8 cellular contexts compared by ENCODE assay signal in the genomic region with DNA sequence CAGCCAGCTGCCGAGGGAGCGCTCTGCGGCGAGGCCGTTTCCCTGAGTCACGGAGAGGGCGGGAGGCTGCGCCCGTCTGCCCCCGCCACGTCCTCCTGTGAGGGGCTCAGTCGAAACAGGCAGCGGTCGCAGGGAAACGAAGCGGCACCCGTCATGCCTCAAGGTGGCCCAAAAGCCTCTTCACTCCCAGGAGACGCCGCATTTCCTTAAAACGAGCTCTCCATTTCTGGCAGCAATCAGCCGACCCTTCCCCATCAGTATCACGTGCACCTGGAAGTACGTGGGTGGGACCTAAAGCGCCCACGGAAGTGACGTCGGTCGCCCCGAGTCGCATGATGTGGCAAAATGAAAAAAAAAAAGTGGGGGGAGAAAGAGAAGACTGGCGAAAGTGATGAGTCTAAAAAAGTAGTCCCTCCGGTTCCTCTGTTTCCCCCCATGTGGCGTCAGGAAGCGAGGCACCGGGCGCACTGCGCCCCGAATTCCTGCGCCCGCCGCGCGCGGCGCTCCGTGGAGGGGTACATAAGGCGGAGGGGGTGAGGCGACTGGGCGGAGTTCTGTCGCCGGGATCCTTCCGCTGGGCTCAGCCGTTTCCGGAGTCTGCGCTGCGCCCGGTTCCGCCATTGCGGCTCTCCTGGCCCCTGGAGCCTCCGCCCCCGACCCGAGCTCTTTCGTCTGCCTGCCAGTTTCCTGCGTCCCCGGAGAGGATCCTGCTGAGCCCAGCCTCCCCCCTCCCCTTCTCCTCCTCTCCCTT. TPM values are rescaled to one million over a fixed set of nuclear protein-coding genes. Genes with fewer than 3 reads are reported as not detected.
DNase-seq lines count a peak whose midpoint lies in the region; ATAC-seq and TF ChIP-seq lines count a peak whose summit lies in the region.

CLTC (plus strand) TSS at position 583 of the 751 bp plus-strand sequence. CDS start 237 bp downstream, outside the sequence.

- H3K4me1 Mint-ChIP-seq in effector memory CD8-positive, alpha-beta T cell (ENCODE audit: low read depth in 2 of 2): peaks cover 23 to 47% of the 10 kb centered on the region in 2 donors

- ATAC-seq in effector memory CD8-positive, alpha-beta T cell (replicated peaks): peak; percentile 86

- peak within 1 kb of the TSS; percentile 81 to 93 for H3K4me3 Mint-ChIP-seq in effector memory CD8-positive, alpha-beta T cell

- DNase-seq in CMK (ENCODE audit: low read depth) (peak; percentile 92), GM20000 (ENCODE audit: low spot score) (peak; percentile 83), HT-29 (ENCODE audit: low spot score) (peak; percentile 95), NOMO-1 (lab: John Stamatoyannopoulos, UW; ENCODE audit: unreplicated experiment in 2 of 2) (peak; percentile 94 to 97), medulla oblongata (ENCODE audit: extremely low spot score) (peak; percentile 98)
- peak; percentile 85 to 93 for DNase-seq in activated CD8-positive, alpha-beta memory T cell treated with anti-CD3 and anti-CD28 coated beads for 4 hours (ENCODE audit: low read depth in 2 of 2)
- DNase-seq in effector memory CD8-positive, alpha-beta T cell: peak; percentile 88 to 93 (median 90)
- DNase-seq in stimulated activated CD8-positive, alpha-beta memory T cell treated with anti-CD3 and anti-CD28 coated beads, Interleukin-12 subunit alpha, Interleukin-12 subunit beta, amount 100 ng/mL, for 1 hour (ENCODE audit: low read depth): peak; percentile 85

- TF ChIP-seq CTCF in GM20000 (IDR thresholded peaks at IDR 0.05; ENCODE audit: extremely low read depth, missing control alignments): no peak

- H3K9me3 Mint-ChIP-seq in effector memory CD8-positive, alpha-beta T cell: no peaks in the 10 kb centered on the region

- no peaks in the 10 kb centered on the region for H3K27me3 Mint-ChIP-seq in effector memory CD8-positive, alpha-beta T cell

- H3K36me3 Mint-ChIP-seq in effector memory CD8-positive, alpha-beta T cell (ENCODE audit: insufficient read depth): peaks cover 31% of the 10 kb centered on the region

- peak within 1 kb of the TSS; percentile 96 to 99 for H3K27ac Mint-ChIP-seq in effector memory CD8-positive, alpha-beta T cell

RNA-seq across cellular contexts. Expression of gene CLTC, which starts in this region (rescaled TPM):
- total RNA-seq in HT-29 (2014; rRNA removed; shearing (Covaris generic)): 78.9 and 92.0 TPM in 2 replicates

Comparison
In these comparisons a context has a peak if more than half of its experiments do, and no peak if none do; other contexts are left out.
1. Peak in every context shown above with its lines: DNase-seq and ATAC-seq.